ENCODE assay signal across 8 cellular contexts in the genomic region with DNA sequence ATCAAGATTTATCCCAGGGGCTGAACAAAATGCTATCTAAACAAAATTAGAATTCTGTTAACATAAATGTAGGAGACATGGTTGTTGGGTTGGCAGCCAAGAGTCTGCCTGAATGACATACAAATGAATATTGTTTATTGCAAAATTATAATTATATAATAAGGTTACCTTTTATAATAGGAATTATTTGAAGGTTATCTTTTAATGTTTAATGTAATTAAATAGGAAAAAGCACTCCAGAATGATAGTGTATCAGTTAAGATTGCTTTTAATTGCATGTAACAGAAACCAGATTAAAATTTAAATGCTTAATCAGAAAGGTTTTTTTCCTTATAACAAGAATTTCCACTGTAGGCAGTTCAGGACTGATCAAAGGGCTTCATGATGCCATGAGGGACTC. TPM values are rescaled to one million over a fixed set of nuclear protein-coding genes. Genes with fewer than 3 reads are reported as not detected.
"Had no signal": no experiment of that assay in that cellular context is flagged by ENCODE, and none has a peak within 500 bp of the region (broad histone marks: within the 10 kb centered on the region; RNA-seq: fewer than 3 reads in every experiment).

No MANE protein-coding gene starts in this region.

- H3K4me3 ChIP-seq: K562 had no signal

- H3K9ac ChIP-seq: KMS-11 had no signal

- FAIRE-seq: HepG2, HTR-8/SVneo, K562 had no signal

- H3K27ac ChIP-seq: HL-60, KMS-11 had no signal

- DNase-seq: IMR-90, KBM-7, KG1 had no signal

- ATAC-seq: HepG2, K562 had no signal

- H3K4me2 ChIP-seq: KMS-11 had no signal

RNA-seq across cellular contexts. Expression of gene STPG2, which starts 42.0 kb away (rescaled TPM):
- polyA plus RNA-seq: HepG2, IMR-90, K562 had no signal
